Comparison of ENCODE assay signal across 11 cellular contexts in genomic region chr18:76621782-76622495, GRCh38.
DNase-seq lines count a peak whose midpoint lies in the region; ATAC-seq and TF ChIP-seq lines count a peak whose summit lies in the region.
"Had no signal": no experiment of that assay in that cellular context is flagged by ENCODE, and none has a peak within 500 bp of the region (broad histone marks: within the 10 kb centered on the region; RNA-seq: fewer than 3 reads in every experiment).

No MANE protein-coding gene starts in this region.

- H3K27ac Mint-ChIP-seq in progenitor cell of endocrine pancreas = peak overlapping the region; percentile 95
- H3K27ac Mint-ChIP-seq in activated T-cell treated with anti-CD3 and anti-CD28 coated beads, Interleukin-2, amount 50 U/mL, for 24 hours = no peak overlapping the region

- no peaks in the 10 kb centered on the region for H3K27me3 Mint-ChIP-seq in progenitor cell of endocrine pancreas
- H3K27me3 Mint-ChIP-seq in activated T-cell treated with anti-CD3 and anti-CD28 coated beads, Interleukin-2, amount 50 U/mL, for 24 hours = peaks cover 57% of the 10 kb centered on the region

- no peaks in the 10 kb centered on the region for H3K36me3 ChIP-seq in esophagus muscularis mucosa
- H3K36me3 ChIP-seq: ovary had no signal

- TF ChIP-seq CTCF in esophagus muscularis mucosa (IDR thresholded peaks at IDR 0.05) (no peak), progenitor cell of endocrine pancreas (IDR thresholded peaks at IDR 0.05; ENCODE audit: unreplicated experiment) (no peak)

- H3K4me3 Mint-ChIP-seq in progenitor cell of endocrine pancreas (ENCODE audit: low read depth) = peak overlapping the region; percentile 61
- no peak overlapping the region for H3K4me3 Mint-ChIP-seq in activated T-cell treated with anti-CD3 and anti-CD28 coated beads, Interleukin-2, amount 50 U/mL, for 24 hours

- TF ChIP-seq POLR2A in esophagus muscularis mucosa (IDR thresholded peaks at IDR 0.05; ENCODE audit: low read depth) = no peak

- H3K4me1 Mint-ChIP-seq in progenitor cell of endocrine pancreas (ENCODE audit: low read depth) = peaks cover 51% of the 10 kb centered on the region
- peaks cover 21% of the 10 kb centered on the region for H3K4me1 Mint-ChIP-seq in activated T-cell treated with anti-CD3 and anti-CD28 coated beads, Interleukin-2, amount 50 U/mL, for 24 hours (ENCODE audit: low read depth)

- DNase-seq in GM03348 (ENCODE audit: low spot score) = peak; percentile 55
- DNase-seq in NCI-H510A treated with DMSO at 0.1 percent for 48 hours (lab: John Stamatoyannopoulos, UW) = peak; percentile 66
- DNase-seq in esophagus muscularis mucosa (ENCODE audit: extremely low spot score) = peak; percentile 75
- no peak for DNase-seq in progenitor cell of endocrine pancreas (ENCODE audit: low spot score, unreplicated experiment)
- no peak for DNase-seq in activated T-cell treated with anti-CD3 and anti-CD28 coated beads, Interleukin-2, amount 50 U/mL, for 24 hours
- DNase-seq in HK-2 (ENCODE audit: unreplicated experiment) = no peak
- DNase-seq: MM.1S; ovary; stimulated activated naive CD4-positive, alpha-beta T cell had no signal

- peak overlapping the region in 1 of 4 donors; percentile 11 for H3K27ac ChIP-seq in esophagus muscularis mucosa (replicated peaks in 1 of 4)
- H3K27ac ChIP-seq: ovary had no signal

- H3K27me3 ChIP-seq in esophagus muscularis mucosa = no peaks in the 10 kb centered on the region
- H3K27me3 ChIP-seq: ovary had no signal

- peaks cover 23 to 35% (median 33%) of the 10 kb centered on the region in 4 donors for H3K4me1 ChIP-seq in esophagus muscularis mucosa

- no peak for TF ChIP-seq EP300 in esophagus muscularis mucosa (IDR thresholded peaks at IDR 0.05)

- intact Hi-C loops in esophagus muscularis mucosa (cut with DNase I) = loop anchor here (2.0 to 5.0 kb wide), 2 partner anchors 65 to 223 kb away; no protein-coding TSS in a partner anchor

- 40% methylated on average over 12 of the region's 12 CpGs for WGBS in esophagus muscularis mucosa

- no peaks in the 10 kb centered on the region for H3K9me3 Mint-ChIP-seq in progenitor cell of endocrine pancreas (ENCODE audit: low read depth)
- H3K9me3 Mint-ChIP-seq in activated T-cell treated with anti-CD3 and anti-CD28 coated beads, Interleukin-2, amount 50 U/mL, for 24 hours = no peaks in the 10 kb centered on the region

- no peaks in the 10 kb centered on the region for H3K36me3 Mint-ChIP-seq in progenitor cell of endocrine pancreas (ENCODE audit: insufficient read depth)
- no peaks in the 10 kb centered on the region for H3K36me3 Mint-ChIP-seq in activated T-cell treated with anti-CD3 and anti-CD28 coated beads, Interleukin-2, amount 50 U/mL, for 24 hours (ENCODE audit: low read depth)

- H3K4me3 ChIP-seq in esophagus muscularis mucosa = no peak overlapping the region
- H3K4me3 ChIP-seq: ovary had no signal

- ATAC-seq in HG03097 (IDR thresholded peaks at IDR 0.05; ENCODE audit: low FRiP score, unreplicated experiment) (no peak), HG03457 (IDR thresholded peaks at IDR 0.05; ENCODE audit: unreplicated experiment) (no peak)

- H3K9me3 ChIP-seq in esophagus muscularis mucosa = peaks cover 0 to 2% (median 0%) of the 10 kb centered on the region in 4 donors
- H3K9me3 ChIP-seq: ovary had no signal

Comparison
In these comparisons a context has a peak if more than half of its experiments do, and no peak if none do; other contexts are left out.
1. DNase-seq: peak in GM03348 (single experiment), NCI-H510A treated with DMSO at 0.1 percent for 48 hours (single experiment) and esophagus muscularis mucosa (single experiment); none in progenitor cell of endocrine pancreas (single experiment), activated T-cell treated with anti-CD3 and anti-CD28 coated beads, Interleukin-2, amount 50 U/mL, for 24 hours (single experiment) and HK-2 (single experiment).